In genomic region chr1:66944330-66945274, GRCh38 we compare ENCODE assay signal across 1 cellular context.
A peak's percentile ranks its signal among the peaks of the same experiment; 100 is the strongest.
TF ChIP-seq lines count a peak whose summit lies in the region.

No MANE protein-coding gene starts in this region.

TF ChIP-seq in HCT116, 20 proteins besides CTCF, POLR2A, EP300 and RAD21 (continued from another document):
- TF ChIP-seq, protein P1, sequence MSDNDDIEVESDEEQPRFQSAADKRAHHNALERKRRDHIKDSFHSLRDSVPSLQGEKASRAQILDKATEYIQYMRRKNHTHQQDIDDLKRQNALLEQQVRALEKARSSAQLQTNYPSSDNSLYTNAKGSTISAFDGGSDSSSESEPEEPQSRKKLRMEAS (IDR thresholded peaks at IDR 0.05) = peak; percentile 29; the same call in 1 of the 2 replicates
- TF ChIP-seq EZH2 (IDR thresholded peaks at IDR 0.05) (no peak), SIN3A (IDR thresholded peaks at IDR 0.05; ENCODE audit: low read depth) (0 out of 2 replicates have a peak, but pooled peaks have one; percentile 30), EZH2phosphoT487 (IDR thresholded peaks at IDR 0.05; ENCODE audit: borderline replicate concordance) (no peak), ZFX (IDR thresholded peaks at IDR 0.05) (no peak), EGR1 (IDR thresholded peaks at IDR 0.05; ENCODE audit: low read depth) (no peak), JUND (IDR thresholded peaks at IDR 0.05) (no peak; the same call in 1 of the 2 replicates)
